Comparison of ENCODE assay signal across 2 cellular contexts in the genomic region with DNA sequence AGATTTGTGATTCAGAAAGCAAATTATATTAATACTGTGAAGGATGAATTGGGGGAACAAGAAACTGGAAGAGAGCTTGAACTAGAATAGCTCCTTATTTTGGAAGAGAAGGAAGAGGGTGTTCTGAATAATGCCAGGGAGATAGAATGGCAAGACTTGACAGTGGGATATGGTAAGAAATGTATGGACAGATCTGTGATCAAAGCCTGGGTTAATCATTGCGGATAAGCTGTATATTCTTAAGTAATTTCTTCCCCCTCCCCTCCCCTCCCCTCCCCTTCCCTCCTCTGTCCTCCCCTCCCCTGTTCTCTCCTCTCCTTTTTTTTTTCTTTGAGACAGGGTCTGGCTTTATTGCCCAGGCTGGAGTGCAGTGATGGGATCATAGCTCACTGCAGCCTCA.
TF ChIP-seq lines count a peak whose summit lies in the region.

No MANE protein-coding gene starts in this region.

TF ChIP-seq in A549, 52 proteins besides CTCF, POLR2A, EP300 and RAD21 (continued from another document):
- TF ChIP-seq EHF (CRISPR knock-in tag; IDR thresholded peaks at IDR 0.05) = no peak
- TF ChIP-seq RFX5 (IDR thresholded peaks at IDR 0.05) = no peak
- TF ChIP-seq POLR2AphosphoS2 (conservative IDR thresholded peaks at IDR 0.05; ENCODE audit: low read length) = no peak
- no peak for TF ChIP-seq NR3C1 (IDR thresholded peaks at IDR 0.05)
- TF ChIP-seq, protein P1, sequence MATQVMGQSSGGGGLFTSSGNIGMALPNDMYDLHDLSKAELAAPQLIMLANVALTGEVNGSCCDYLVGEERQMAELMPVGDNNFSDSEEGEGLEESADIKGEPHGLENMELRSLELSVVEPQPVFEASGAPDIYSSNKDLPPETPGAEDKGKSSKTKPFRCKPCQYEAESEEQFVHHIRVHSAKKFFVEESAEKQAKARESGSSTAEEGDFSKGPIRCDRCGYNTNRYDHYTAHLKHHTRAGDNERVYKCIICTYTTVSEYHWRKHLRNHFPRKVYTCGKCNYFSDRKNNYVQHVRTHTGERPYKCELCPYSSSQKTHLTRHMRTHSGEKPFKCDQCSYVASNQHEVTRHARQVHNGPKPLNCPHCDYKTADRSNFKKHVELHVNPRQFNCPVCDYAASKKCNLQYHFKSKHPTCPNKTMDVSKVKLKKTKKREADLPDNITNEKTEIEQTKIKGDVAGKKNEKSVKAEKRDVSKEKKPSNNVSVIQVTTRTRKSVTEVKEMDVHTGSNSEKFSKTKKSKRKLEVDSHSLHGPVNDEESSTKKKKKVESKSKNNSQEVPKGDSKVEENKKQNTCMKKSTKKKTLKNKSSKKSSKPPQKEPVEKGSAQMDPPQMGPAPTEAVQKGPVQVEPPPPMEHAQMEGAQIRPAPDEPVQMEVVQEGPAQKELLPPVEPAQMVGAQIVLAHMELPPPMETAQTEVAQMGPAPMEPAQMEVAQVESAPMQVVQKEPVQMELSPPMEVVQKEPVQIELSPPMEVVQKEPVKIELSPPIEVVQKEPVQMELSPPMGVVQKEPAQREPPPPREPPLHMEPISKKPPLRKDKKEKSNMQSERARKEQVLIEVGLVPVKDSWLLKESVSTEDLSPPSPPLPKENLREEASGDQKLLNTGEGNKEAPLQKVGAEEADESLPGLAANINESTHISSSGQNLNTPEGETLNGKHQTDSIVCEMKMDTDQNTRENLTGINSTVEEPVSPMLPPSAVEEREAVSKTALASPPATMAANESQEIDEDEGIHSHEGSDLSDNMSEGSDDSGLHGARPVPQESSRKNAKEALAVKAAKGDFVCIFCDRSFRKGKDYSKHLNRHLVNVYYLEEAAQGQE (IDR thresholded peaks at IDR 0.05) = no peak
- no peak for TF ChIP-seq RARB (CRISPR knock-in tag; IDR thresholded peaks at IDR 0.05)
- TF ChIP-seq, protein P2, sequence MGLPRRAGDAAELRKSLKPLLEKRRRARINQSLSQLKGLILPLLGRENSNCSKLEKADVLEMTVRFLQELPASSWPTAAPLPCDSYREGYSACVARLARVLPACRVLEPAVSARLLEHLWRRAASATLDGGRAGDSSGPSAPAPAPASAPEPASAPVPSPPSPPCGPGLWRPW (IDR thresholded peaks at IDR 0.05) = no peak
- no peak for TF ChIP-seq HOXA7 (CRISPR knock-in tag; IDR thresholded peaks at IDR 0.05)
- TF ChIP-seq MAFK (IDR thresholded peaks at IDR 0.05; ENCODE audit: partially characterized antibody) = no peak
- TF ChIP-seq NPAS2 (CRISPR knock-in tag; IDR thresholded peaks at IDR 0.05; ENCODE audit: borderline replicate concordance) = no peak
- TF ChIP-seq, protein P3, sequence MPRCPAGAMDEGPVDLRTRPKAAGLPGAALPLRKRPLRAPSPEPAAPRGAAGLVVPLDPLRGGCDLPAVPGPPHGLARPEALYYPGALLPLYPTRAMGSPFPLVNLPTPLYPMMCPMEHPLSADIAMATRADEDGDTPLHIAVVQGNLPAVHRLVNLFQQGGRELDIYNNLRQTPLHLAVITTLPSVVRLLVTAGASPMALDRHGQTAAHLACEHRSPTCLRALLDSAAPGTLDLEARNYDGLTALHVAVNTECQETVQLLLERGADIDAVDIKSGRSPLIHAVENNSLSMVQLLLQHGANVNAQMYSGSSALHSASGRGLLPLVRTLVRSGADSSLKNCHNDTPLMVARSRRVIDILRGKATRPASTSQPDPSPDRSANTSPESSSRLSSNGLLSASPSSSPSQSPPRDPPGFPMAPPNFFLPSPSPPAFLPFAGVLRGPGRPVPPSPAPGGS (IDR thresholded peaks at IDR 0.05) = no peak
- no peak for TF ChIP-seq RNF2 (IDR thresholded peaks at IDR 0.05; ENCODE audit: borderline replicate concordance, low read depth)
- TF ChIP-seq, protein P4, sequence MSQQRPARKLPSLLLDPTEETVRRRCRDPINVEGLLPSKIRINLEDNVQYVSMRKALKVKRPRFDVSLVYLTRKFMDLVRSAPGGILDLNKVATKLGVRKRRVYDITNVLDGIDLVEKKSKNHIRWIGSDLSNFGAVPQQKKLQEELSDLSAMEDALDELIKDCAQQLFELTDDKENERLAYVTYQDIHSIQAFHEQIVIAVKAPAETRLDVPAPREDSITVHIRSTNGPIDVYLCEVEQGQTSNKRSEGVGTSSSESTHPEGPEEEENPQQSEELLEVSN (IDR thresholded peaks at IDR 0.05; ENCODE audit: borderline replicate concordance, low read depth) = no peak
- no peak for TF ChIP-seq ZC3H11A (IDR thresholded peaks at IDR 0.05)

TF ChIP-seq in IMR-90, 13 proteins besides CTCF, POLR2A, EP300 and RAD21 (continued from another document):
- no peak for TF ChIP-seq MAZ (IDR thresholded peaks at IDR 0.05; ENCODE audit: borderline replicate concordance, low read depth, low read length)
